ENCODE assay signal across 11 cellular contexts in genomic region chr18:12253517-12254136, GRCh38. TPM values are rescaled to one million over a fixed set of nuclear protein-coding genes. Genes with fewer than 3 reads are reported as not detected.
DNase-seq lines count a peak whose midpoint lies in the region; ATAC-seq and TF ChIP-seq lines count a peak whose summit lies in the region.
"Had no signal": no experiment of that assay in that cellular context is flagged by ENCODE, and none has a peak within 500 bp of the region (broad histone marks: within the 10 kb centered on the region; RNA-seq: fewer than 3 reads in every experiment).

No MANE protein-coding gene starts in this region.

- H4K5ac ChIP-seq in mesendoderm (ENCODE audit: low read length), result no peak overlapping the region

- no peak overlapping the region for H2AK5ac ChIP-seq in mesendoderm (ENCODE audit: low read length)

- peak overlapping the region; percentile 72 for H3K4me2 ChIP-seq in mesendoderm (ENCODE audit: low read length)

- H3K27me3 ChIP-seq in esophagus (ENCODE audit: control insufficient read depth in 1 of 2, insufficient read depth in 2 of 2, low read length in 2 of 2) (peaks cover 0 to 9% of the 10 kb centered on the region in 2 donors), mesendoderm (ENCODE audit: insufficient read depth, low read length, poor library complexity) (peaks cover 11% of the 10 kb centered on the region), tibial artery (peaks cover 0 to 44% of the 10 kb centered on the region in 2 donors)

- peaks cover 4% of the 10 kb centered on the region for H3K4me1 Mint-ChIP-seq in T-helper 17 cell

- no peak overlapping the region for H3K27ac Mint-ChIP-seq in T-helper 17 cell

- H3K4me1 ChIP-seq in esophagus (ENCODE audit: control insufficient read depth in 2 of 2, insufficient read depth in 2 of 2, low read length in 1 of 2) (peaks cover 3 to 30% of the 10 kb centered on the region in 2 donors), mesendoderm (ENCODE audit: control insufficient read depth, low read depth, low read length) (peaks cover 4% of the 10 kb centered on the region), tibial artery (peaks cover 0 to 15% (median 13%) of the 10 kb centered on the region in 4 donors)

- TF ChIP-seq CTCF in tibial artery (IDR thresholded peaks at IDR 0.05), result no peak

- H3K4me3 ChIP-seq in esophagus (ENCODE audit: low read depth in 1 of 2, low read length in 2 of 2) (peak overlapping the region; percentile 7 to 31), mesendoderm (ENCODE audit: low read length) (no peak overlapping the region), tibial artery (peak overlapping the region; percentile 28 to 53)

- no peak for ATAC-seq in T-helper 17 cell
- ATAC-seq: HCT116 had no signal

- H3K9me3 ChIP-seq in esophagus (ENCODE audit: control insufficient read depth in 2 of 2, insufficient read depth in 1 of 2, low read depth in 1 of 2, low read length in 1 of 2) (no peaks in the 10 kb centered on the region), tibial artery (no peaks in the 10 kb centered on the region), T-helper 17 cell (ENCODE audit: control insufficient read depth, low read length, poor library complexity, severe bottlenecking) (no peaks in the 10 kb centered on the region)

- no peaks in the 10 kb centered on the region for H3K36me3 ChIP-seq in esophagus (ENCODE audit: control insufficient read depth in 2 of 2, insufficient read depth in 2 of 2, low read length in 1 of 2)
- no peaks in the 10 kb centered on the region for H3K36me3 ChIP-seq in mesendoderm (ENCODE audit: control insufficient read depth, insufficient read depth, low read length)
- H3K36me3 ChIP-seq in tibial artery, result no peaks in the 10 kb centered on the region

- no peak overlapping the region for H3K23ac ChIP-seq in mesendoderm (ENCODE audit: low read length)

- H3K79me1 ChIP-seq in mesendoderm (ENCODE audit: low read length), result no peaks in the 10 kb centered on the region

- whole genome bisulfite sequencing in esophagus, 2 donors, result 7 to 8% methylated on average over 24 to 26 of the region's 26 CpGs
- WGBS in mesendoderm (ENCODE audit: extremely low coverage, insufficient coverage, low lambda C conversion rate), result no CpG with 5 or more reads among the region's 26 CpGs

- H2BK15ac ChIP-seq in mesendoderm (replicated peaks; ENCODE audit: low read depth), result no peak overlapping the region

- no peaks in the 10 kb centered on the region for H3K79me2 ChIP-seq in mesendoderm (ENCODE audit: control insufficient read depth, insufficient read depth, low read length)

- H3K4me3 Mint-ChIP-seq in T-helper 17 cell, result no peak overlapping the region

- DNase-seq in NCI-H345 (lab: John Stamatoyannopoulos, UW) (peak; percentile 30), NCI-H345 treated with DMSO at 0.1 percent for 48 hours (lab: John Stamatoyannopoulos, UW; ENCODE audit: unreplicated experiment) (no peak), mesendoderm (peak; percentile 63), tibial artery (no peak), T-helper 17 cell (no peak), pons (ENCODE audit: low spot score) (no peak), NOMO-1 (lab: John Stamatoyannopoulos, UW; ENCODE audit: unreplicated experiment in 2 of 2) (no peak)
- DNase-seq: Karpas-422 had no signal

- H2BK120ac ChIP-seq in mesendoderm (ENCODE audit: low read depth, low read length), result no peak overlapping the region

- no peak overlapping the region for H4K8ac ChIP-seq in mesendoderm (ENCODE audit: low read depth, low read length)

- no peak overlapping the region for H3K27ac ChIP-seq in esophagus (ENCODE audit: low read depth in 2 of 2, low read length in 1 of 2)
- H3K27ac ChIP-seq in mesendoderm (ENCODE audit: low read depth, low read length), result no peak overlapping the region
- H3K27ac ChIP-seq in tibial artery, result no peak overlapping the region

- H3K18ac ChIP-seq in mesendoderm (ENCODE audit: low read length), result no peak overlapping the region

- H3K4ac ChIP-seq in mesendoderm (ENCODE audit: low read depth, low read length), result no peak overlapping the region

- no peak overlapping the region for H3K56ac ChIP-seq in mesendoderm (ENCODE audit: low read length)

- intact Hi-C loops in tibial artery (cut with DNase I; ENCODE audit: low total_unique reads), result no loop called here

- H2BK5ac ChIP-seq in mesendoderm (ENCODE audit: low read length), result no peak overlapping the region

- H3K27me3 Mint-ChIP-seq in T-helper 17 cell, result peaks cover 87% of the 10 kb centered on the region

- H3K9ac ChIP-seq in mesendoderm (ENCODE audit: low read length), result peak overlapping the region; percentile 6

- H3K36me3 Mint-ChIP-seq in T-helper 17 cell (ENCODE audit: low read depth), result no peaks in the 10 kb centered on the region

RNA-seq across cellular contexts. Expression of gene CIDEA, which starts 0.5 kb away (rescaled TPM):
- 1 to 10 TPM in 1 of 2 donors, under 1 TPM in 1; 0.79 to 2.1 TPM for polyA plus RNA-seq in esophagus
- 0.46 TPM for polyA plus RNA-seq in mesendoderm (2013, experiment 1 of 2)
- polyA plus RNA-seq in mesendoderm (2013, experiment 2 of 2), result 0.42 TPM
- total RNA-seq in T-helper 17 cell, result not detected
- total RNA-seq: RPMI7951 had no signal

RNA-seq across cellular contexts. Expression of gene TUBB6, which starts 54.4 kb away (rescaled TPM):
- 100 to 1,000 TPM; 183 to 299 TPM for polyA plus RNA-seq in esophagus
- 142 TPM for polyA plus RNA-seq in mesendoderm (2013, experiment 1 of 2)
- 147 TPM for polyA plus RNA-seq in mesendoderm (2013, experiment 2 of 2)
- 1 to 10 TPM; 1.5 to 8.0 TPM for total RNA-seq in T-helper 17 cell

Comparison
In these comparisons a context has a peak if more than half of its experiments do, and no peak if none do; other contexts are left out.
1. DNase-seq: peak in NCI-H345 (single experiment) and mesendoderm (single experiment); none in NCI-H345 treated with DMSO at 0.1 percent for 48 hours (single experiment), tibial artery (0 of 2), T-helper 17 cell (0 of 3), pons (single experiment) and NOMO-1 (0 of 2).